Comparison of ENCODE assay signal across 1 cellular context in genomic region chr7:146119016-146119415, GRCh38.
TF ChIP-seq lines count a peak whose summit lies in the region.

No MANE protein-coding gene starts in this region.

TF ChIP-seq in SK-N-SH treated with all-trans-retinoic acid at 6 μM for 48 hours, 23 proteins besides CTCF, POLR2A, EP300 and RAD21:
- TF ChIP-seq TSHZ2 (CRISPR knock-in tag; IDR thresholded peaks at IDR 0.05) (no peak), ISL1 (CRISPR knock-in tag; IDR thresholded peaks at IDR 0.05) (no peak), GLIS3 (CRISPR knock-in tag; IDR thresholded peaks at IDR 0.05) (no peak), PPARA (CRISPR knock-in tag; IDR thresholded peaks at IDR 0.05; ENCODE audit: borderline replicate concordance) (no peak), ZFP30 (CRISPR knock-in tag; IDR thresholded peaks at IDR 0.05) (no peak), BACH2 (CRISPR knock-in tag; IDR thresholded peaks at IDR 0.05; ENCODE audit: borderline replicate concordance) (no peak), CSDC2 (CRISPR knock-in tag; IDR thresholded peaks at IDR 0.05) (no peak), SNAI2 (CRISPR knock-in tag; IDR thresholded peaks at IDR 0.05) (no peak), TOX (CRISPR knock-in tag; IDR thresholded peaks at IDR 0.05; ENCODE audit: borderline replicate concordance) (no peak), RARB (CRISPR knock-in tag; IDR thresholded peaks at IDR 0.05) (no peak), ESRRG (CRISPR knock-in tag; IDR thresholded peaks at IDR 0.05) (no peak), POU6F1 (CRISPR knock-in tag; IDR thresholded peaks at IDR 0.05; ENCODE audit: borderline replicate concordance, low read depth) (no peak), ZFP3 (CRISPR knock-in tag; IDR thresholded peaks at IDR 0.05) (no peak)
- TF ChIP-seq, protein P1, sequence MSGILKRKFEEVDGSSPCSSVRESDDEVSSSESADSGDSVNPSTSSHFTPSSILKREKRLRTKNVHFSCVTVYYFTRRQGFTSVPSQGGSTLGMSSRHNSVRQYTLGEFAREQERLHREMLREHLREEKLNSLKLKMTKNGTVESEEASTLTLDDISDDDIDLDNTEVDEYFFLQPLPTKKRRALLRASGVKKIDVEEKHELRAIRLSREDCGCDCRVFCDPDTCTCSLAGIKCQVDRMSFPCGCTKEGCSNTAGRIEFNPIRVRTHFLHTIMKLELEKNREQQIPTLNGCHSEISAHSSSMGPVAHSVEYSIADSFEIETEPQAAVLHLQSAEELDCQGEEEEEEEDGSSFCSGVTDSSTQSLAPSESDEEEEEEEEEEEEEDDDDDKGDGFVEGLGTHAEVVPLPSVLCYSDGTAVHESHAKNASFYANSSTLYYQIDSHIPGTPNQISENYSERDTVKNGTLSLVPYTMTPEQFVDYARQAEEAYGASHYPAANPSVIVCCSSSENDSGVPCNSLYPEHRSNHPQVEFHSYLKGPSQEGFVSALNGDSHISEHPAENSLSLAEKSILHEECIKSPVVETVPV (CRISPR knock-in tag; IDR thresholded peaks at IDR 0.05), result no peak
